In the genomic region with DNA sequence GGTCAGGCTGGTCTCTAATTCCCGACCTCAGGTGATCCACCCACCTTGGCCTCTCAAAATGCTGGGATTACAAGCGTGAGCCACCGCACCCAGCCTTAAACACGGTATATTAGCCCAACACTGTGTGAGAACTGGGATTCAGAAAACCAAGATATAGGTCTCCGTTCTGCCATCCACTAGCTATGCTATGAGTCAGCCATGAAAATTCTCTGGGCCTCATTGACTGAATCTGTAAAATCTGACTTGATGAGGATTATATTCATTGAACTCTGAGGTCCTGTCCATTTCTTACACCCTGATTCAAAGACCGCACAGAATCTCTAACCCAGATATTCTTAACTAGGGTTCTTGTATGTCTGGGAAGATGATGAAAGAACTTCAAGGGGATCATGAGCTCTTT, we compare ENCODE assay signal across 8 cellular contexts. TPM values are rescaled to one million over a fixed set of nuclear protein-coding genes. Genes with fewer than 3 reads are reported as not detected.
A peak's percentile ranks its signal among the peaks of the same experiment; 100 is the strongest.
DNase-seq lines count a peak whose midpoint lies in the region; ATAC-seq, FAIRE-seq and TF ChIP-seq lines count a peak whose summit lies in the region.
"Not testable (repeated sequence)": the region's sequence is repeated elsewhere in the genome, so short reads cannot be mapped to it uniquely, and the experiment has no call there.

No MANE protein-coding gene starts in this region.

- not testable (repeated sequence) for H4K20me1 ChIP-seq in astrocyte (ENCODE audit: insufficient read depth, low read length); fibroblast of lung (ENCODE audit: control insufficient read depth, extremely low read depth, insufficient read depth, low read length)

- not testable (repeated sequence) for BruUV-seq in Panc1 (replicated peaks; lab: Mats Ljungman, UMichigan)

- not testable (repeated sequence) for ATAC-seq in CD4-positive, alpha-beta T cell (ENCODE audit: poor library complexity); Panc1; activated T-cell treated with anti-CD3 and anti-CD28 coated beads, Interleukin-2, amount 50 U/mL, for 72 hours (replicated peaks in 1 of 2); stimulated activated effector memory CD8-positive, alpha-beta T cell treated with anti-CD3 and anti-CD28 coated beads, Interleukin-12 subunit alpha, Interleukin-12 subunit beta, amount 100 ng/mL, for 72 hours

- TF ChIP-seq CTCF in CD4-positive, alpha-beta T cell (IDR thresholded peaks at IDR 0.05); Panc1 (IDR thresholded peaks at IDR 0.05); astrocyte (IDR thresholded peaks at IDR 0.05; ENCODE audit: insufficient read depth, low read depth, low read length); fibroblast of lung (conservative IDR thresholded peaks at IDR 0.05 in 1 of 2, IDR thresholded peaks at IDR 0.05 in 1 of 2; ENCODE audit: low read depth in 1 of 2, low read length in 2 of 2): not testable (repeated sequence)

- POLR2A ChIA-PET in CD4-positive, alpha-beta T cell (lab: Charles Lee), result interaction anchor here (1.2 to 3.1 kb wide), 3 partner anchors 22 to 122 kb away, joined by 3 to 11 read pairs (median 5); a partner anchor contains a TSS
- POLR2A ChIA-PET in Panc1 (lab: Charles Lee), result not testable (repeated sequence)

- peaks cover 62% of the 10 kb centered on the region for H3K4me1 Mint-ChIP-seq in CD4-positive, alpha-beta T cell (ENCODE audit: low read depth)
- H3K4me1 Mint-ChIP-seq in activated T-cell treated with anti-CD3 and anti-CD28 coated beads, Interleukin-2, amount 50 U/mL, for 72 hours (ENCODE audit: low read depth), result peaks cover 62% of the 10 kb centered on the region
- H3K4me1 Mint-ChIP-seq in astrocyte (ENCODE audit: low read depth, unreplicated experiment), result peaks cover 19% of the 10 kb centered on the region
- peaks cover 55% of the 10 kb centered on the region for H3K4me1 Mint-ChIP-seq in stimulated activated effector memory CD8-positive, alpha-beta T cell treated with anti-CD3 and anti-CD28 coated beads, Interleukin-12 subunit alpha, Interleukin-12 subunit beta, amount 100 ng/mL, for 72 hours

- H3K27me3 Mint-ChIP-seq in CD4-positive, alpha-beta T cell; activated T-cell treated with anti-CD3 and anti-CD28 coated beads, Interleukin-2, amount 50 U/mL, for 72 hours (ENCODE audit: low read depth); astrocyte (ENCODE audit: low read depth, unreplicated experiment): not testable (repeated sequence)

- FAIRE-seq in astrocyte (lab: Jason Lieb, UNC), result not testable (repeated sequence)

- not testable (repeated sequence) for H3K9ac ChIP-seq in astrocyte (ENCODE audit: low read length); fibroblast of lung (ENCODE audit: insufficient read depth, low read length)

- not testable (repeated sequence) for H3K36me3 ChIP-seq in Panc1 (ENCODE audit: control insufficient read depth, insufficient read depth, low read length); astrocyte (ENCODE audit: insufficient read depth, low read length); fibroblast of lung (ENCODE audit: control insufficient read depth, insufficient read depth, low read length)

- not testable (repeated sequence) for H3K9me3 Mint-ChIP-seq in CD4-positive, alpha-beta T cell; activated T-cell treated with anti-CD3 and anti-CD28 coated beads, Interleukin-2, amount 50 U/mL, for 72 hours; astrocyte (ENCODE audit: unreplicated experiment); stimulated activated effector memory CD8-positive, alpha-beta T cell treated with anti-CD3 and anti-CD28 coated beads, Interleukin-12 subunit alpha, Interleukin-12 subunit beta, amount 100 ng/mL, for 72 hours

- H2AFZ ChIP-seq in astrocyte (ENCODE audit: low read depth, low read length), result peak overlapping the region; percentile 26
- H2AFZ ChIP-seq in fibroblast of lung (ENCODE audit: low read length), result not testable (repeated sequence)

- H3K9me3 ChIP-seq in CD4-positive, alpha-beta T cell (ENCODE audit: control insufficient read depth, low read length); Panc1 (ENCODE audit: control insufficient read depth, insufficient read depth, low read depth, low read length); astrocyte (ENCODE audit: insufficient read depth, low read depth, low read length); fibroblast of lung (ENCODE audit: control insufficient read depth, insufficient read depth, low read depth, low read length): not testable (repeated sequence)

- in situ Hi-C loops in Panc1 (cut with HindIII; ENCODE audit: low pct_unique_long_range_greater_than_20kb, low sequenced_read_pairs), result not testable (repeated sequence)

- H3K4me1 ChIP-seq in Panc1 (ENCODE audit: control insufficient read depth, insufficient read depth, low read length) (peaks cover 30% of the 10 kb centered on the region), astrocyte (ENCODE audit: insufficient read depth, low read length) (peaks cover 11% of the 10 kb centered on the region)
- not testable (repeated sequence) for H3K4me1 ChIP-seq in fibroblast of lung (ENCODE audit: control insufficient read depth, extremely low read depth, insufficient read depth, low read length)

- H3K27ac ChIP-seq in CD4-positive, alpha-beta T cell (ENCODE audit: low read depth, low read length); astrocyte (ENCODE audit: low read depth, low read length): not testable (repeated sequence)
- peak overlapping the region; percentile 35 for H3K27ac ChIP-seq in Panc1 (ENCODE audit: low read length)
- H3K27ac ChIP-seq in fibroblast of lung (ENCODE audit: insufficient read depth, low read length), result peak overlapping the region; percentile 39

- H3K27me3 ChIP-seq in CD4-positive, alpha-beta T cell (ENCODE audit: control insufficient read depth, insufficient read depth, low read length); Panc1 (ENCODE audit: control insufficient read depth, insufficient read depth, low read length); astrocyte (ENCODE audit: insufficient read depth, low read length); fibroblast of lung (ENCODE audit: control insufficient read depth, insufficient read depth, low read length): not testable (repeated sequence)

- H3K4me2 ChIP-seq in astrocyte (ENCODE audit: low read length), result peak overlapping the region; percentile 17
- not testable (repeated sequence) for H3K4me2 ChIP-seq in fibroblast of lung (ENCODE audit: extremely low read depth, insufficient read depth, low read length)

- CTCF ChIA-PET in CD4-positive, alpha-beta T cell (lab: Charles Lee), result interaction anchor here (1.8 kb wide), 1 partner anchor 100 kb away, joined by 7 read pairs; a partner anchor contains a TSS
- CTCF ChIA-PET in Panc1 (lab: Charles Lee), result not testable (repeated sequence)

- H3K4me3 Mint-ChIP-seq in CD4-positive, alpha-beta T cell; astrocyte (ENCODE audit: unreplicated experiment); stimulated activated effector memory CD8-positive, alpha-beta T cell treated with anti-CD3 and anti-CD28 coated beads, Interleukin-12 subunit alpha, Interleukin-12 subunit beta, amount 100 ng/mL, for 72 hours: not testable (repeated sequence)
- H3K4me3 Mint-ChIP-seq in activated T-cell treated with anti-CD3 and anti-CD28 coated beads, Interleukin-2, amount 50 U/mL, for 72 hours, result peak overlapping the region in 1 of 2 donors; percentile 27

- intact Hi-C loops in CD4-positive, alpha-beta T cell (cut with DNase I, micrococcal nuclease); Panc1 (cut with micrococcal nuclease; ENCODE audit: unreplicated experiment): not testable (repeated sequence)

- peaks cover 46% of the 10 kb centered on the region for H3K36me3 Mint-ChIP-seq in CD4-positive, alpha-beta T cell (ENCODE audit: low read depth)
- peaks cover 11 to 35% of the 10 kb centered on the region in 2 donors for H3K36me3 Mint-ChIP-seq in activated T-cell treated with anti-CD3 and anti-CD28 coated beads, Interleukin-2, amount 50 U/mL, for 72 hours (ENCODE audit: insufficient read depth in 2 of 2)
- not testable (repeated sequence) for H3K36me3 Mint-ChIP-seq in astrocyte (ENCODE audit: low read depth, unreplicated experiment)
- peaks cover 74% of the 10 kb centered on the region for H3K36me3 Mint-ChIP-seq in stimulated activated effector memory CD8-positive, alpha-beta T cell treated with anti-CD3 and anti-CD28 coated beads, Interleukin-12 subunit alpha, Interleukin-12 subunit beta, amount 100 ng/mL, for 72 hours

- DNase-seq in CD4-positive, alpha-beta T cell; Panc1 (ENCODE audit: low read depth, low spot score); activated T-cell treated with anti-CD3 and anti-CD28 coated beads, Interleukin-2, amount 50 U/mL, for 72 hours; stimulated activated effector memory CD8-positive, alpha-beta T cell treated with anti-CD3 and anti-CD28 coated beads, Interleukin-12 subunit alpha, Interleukin-12 subunit beta, amount 100 ng/mL, for 72 hours (ENCODE audit: low spot score in 2 of 2): not testable (repeated sequence)
- DNase-seq in ELR (ENCODE audit: low read depth) (peak; percentile 74), astrocyte (ENCODE audit: low read depth) (peak; percentile 61), fibroblast of lung (ENCODE audit: low read depth in 2 of 2) (peak; percentile 15 to 65), iris pigment epithelial cell (ENCODE audit: low read depth) (peak; percentile 69)

- H3K79me2 ChIP-seq in astrocyte (ENCODE audit: insufficient read depth, low read length); fibroblast of lung (ENCODE audit: control insufficient read depth, insufficient read depth, low read length): not testable (repeated sequence)

- H3K27ac Mint-ChIP-seq in CD4-positive, alpha-beta T cell, result peak overlapping the region; percentile 73
- H3K27ac Mint-ChIP-seq in activated T-cell treated with anti-CD3 and anti-CD28 coated beads, Interleukin-2, amount 50 U/mL, for 72 hours, result peak overlapping the region; percentile 54
- H3K27ac Mint-ChIP-seq in astrocyte (ENCODE audit: unreplicated experiment), result peak overlapping the region; percentile 99
- H3K27ac Mint-ChIP-seq in stimulated activated effector memory CD8-positive, alpha-beta T cell treated with anti-CD3 and anti-CD28 coated beads, Interleukin-12 subunit alpha, Interleukin-12 subunit beta, amount 100 ng/mL, for 72 hours, result peak overlapping the region; percentile 32

- not testable (repeated sequence) for H3K4me3 ChIP-seq in Panc1 (ENCODE audit: low read depth in 2 of 2, low read length in 2 of 2); astrocyte (ENCODE audit: insufficient read depth, low read depth, low read length); fibroblast of lung (replicated peaks in 1 of 4; ENCODE audit: control extremely low read depth in 1 of 4, insufficient read depth in 1 of 4, low read depth in 3 of 4, low read length in 4 of 4)

RNA-seq across cellular contexts. Expression of a gene that starts 37.4 kb away (rescaled TPM):
- total RNA-seq in CD4-positive, alpha-beta T cell, result 1 to 10 TPM; 5.9 to 7.0 TPM
- total RNA-seq in Panc1 (2021; ENCODE audit: unreplicated experiment) (20.5 TPM), astrocyte (9.8 and 10.1 TPM in 2 replicates), fibroblast of lung (39.5 and 51.4 TPM in 2 replicates)
- 23.3 TPM for polyA plus RNA-seq in Panc1 (2012; ENCODE audit: insufficient read length)
- 100 to 1,000 TPM in 1 of 2 donors, 10 to 100 TPM in 1; 97.8 to 114 TPM for total RNA-seq in activated T-cell treated with anti-CD3 and anti-CD28 coated beads, Interleukin-2, amount 50 U/mL, for 72 hours
- 14.7 and 28.4 TPM in 2 replicates for polyA plus RNA-seq in fibroblast of lung
- polyA plus RNA-seq in fibroblast of lung (2012), result 9.5 and 20.9 TPM in 2 replicates
- polyA minus RNA-seq in fibroblast of lung (ENCODE audit: low replicate concordance), result 7.5 and 11.1 TPM in 2 replicates

RNA-seq across cellular contexts. Expression of a gene that starts 47.9 kb away (rescaled TPM):
- total RNA-seq in CD4-positive, alpha-beta T cell, result 100 to 1,000 TPM; 550 to 557 TPM
- total RNA-seq in Panc1 (2021; ENCODE audit: unreplicated experiment), result 220 TPM
- 236 TPM for polyA plus RNA-seq in Panc1 (2012; ENCODE audit: insufficient read length)
- total RNA-seq in activated T-cell treated with anti-CD3 and anti-CD28 coated beads, Interleukin-2, amount 50 U/mL, for 72 hours, result 100 to 1,000 TPM; 258 to 264 TPM
- 104 and 120 TPM in 2 replicates for total RNA-seq in astrocyte
- total RNA-seq in fibroblast of lung, result 69.9 and 118 TPM in 2 replicates
- polyA plus RNA-seq in fibroblast of lung, result 193 and 301 TPM in 2 replicates
- 153 and 213 TPM in 2 replicates for polyA plus RNA-seq in fibroblast of lung (2012)
- 55.2 and 68.9 TPM in 2 replicates for polyA minus RNA-seq in fibroblast of lung (ENCODE audit: low replicate concordance)

Comparison
In these comparisons a context has a peak if more than half of its experiments do, and no peak if none do; other contexts are left out.
1. H3K27ac Mint-ChIP-seq: peak in every context shown above with its lines; median percentile 99 in astrocyte; 73 in CD4-positive, alpha-beta T cell; 54 in activated T-cell treated with anti-CD3 and anti-CD28 coated beads, Interleukin-2, amount 50 U/mL, for 72 hours; 32 in stimulated activated effector memory CD8-positive, alpha-beta T cell treated with anti-CD3 and anti-CD28 coated beads, Interleukin-12 subunit alpha, Interleukin-12 subunit beta, amount 100 ng/mL, for 72 hours.